In genomic region chr12:67648306-67649164, GRCh38 we compare ENCODE assay signal across 8 cellular contexts. TPM values are rescaled to one million over a fixed set of nuclear protein-coding genes. Genes with fewer than 3 reads are reported as not detected.
DNase-seq lines count a peak whose midpoint lies in the region; ATAC-seq and TF ChIP-seq lines count a peak whose summit lies in the region.

DYRK2 (plus strand) TSS chr12:67648745; CDS start chr12:67649134, 389 bp downstream.

- no peaks in the 10 kb centered on the region for H4K20me1 ChIP-seq in fibroblast of lung (ENCODE audit: control insufficient read depth, extremely low read depth, insufficient read depth, low read length)

- peak within 1 kb of the TSS; percentile 91 for H3K9ac ChIP-seq in fibroblast of lung (ENCODE audit: insufficient read depth, low read length)

- TF ChIP-seq CTCF in fibroblast of lung (conservative IDR thresholded peaks at IDR 0.05 in 1 of 2, IDR thresholded peaks at IDR 0.05 in 1 of 2; ENCODE audit: low read depth in 1 of 2, low read length in 2 of 2) = no peak

- no peaks in the 10 kb centered on the region for H3K9me3 ChIP-seq in fibroblast of lung (ENCODE audit: control insufficient read depth, insufficient read depth, low read depth, low read length)
- no peaks in the 10 kb centered on the region for H3K9me3 ChIP-seq in naive thymus-derived CD4-positive, alpha-beta T cell (ENCODE audit: control insufficient read depth in 2 of 3, low read length in 3 of 3)

- no peaks in the 10 kb centered on the region for H3K4me1 ChIP-seq in fibroblast of lung (ENCODE audit: control insufficient read depth, extremely low read depth, insufficient read depth, low read length)
- H3K4me1 ChIP-seq in naive thymus-derived CD4-positive, alpha-beta T cell (ENCODE audit: control insufficient read depth in 2 of 2, insufficient read depth in 2 of 2, low read length in 2 of 2) = peaks cover 21 to 22% of the 10 kb centered on the region in 2 donors

- H3K27ac ChIP-seq in fibroblast of lung (ENCODE audit: insufficient read depth, low read length) = peak within 1 kb of the TSS; percentile 92
- H3K27ac ChIP-seq in naive thymus-derived CD4-positive, alpha-beta T cell (ENCODE audit: low read depth, low read length) = peak within 1 kb of the TSS; percentile 90

- H3K27me3 Mint-ChIP-seq in activated T-helper 1 cell treated with anti-CD3 and anti-CD28 coated beads, Interleukin-12 subunit alpha, Interleukin-12 subunit beta, Interleukin-2, Interleukin-4 antibody, amounts not matched to agents 30 ng/mL and 10 ng/mL and 1 ng/mL, durations not matched to agents 14 hours and 24 hours and 36 hours (ENCODE audit: insufficient read depth) = peaks cover 3% of the 10 kb centered on the region
- peaks cover 0 to 13% (median 0%) of the 10 kb centered on the region in 5 donors for H3K27me3 Mint-ChIP-seq in naive thymus-derived CD4-positive, alpha-beta T cell

- no peaks in the 10 kb centered on the region for H3K27me3 ChIP-seq in fibroblast of lung (ENCODE audit: control insufficient read depth, insufficient read depth, low read length)
- H3K27me3 ChIP-seq in naive thymus-derived CD4-positive, alpha-beta T cell (ENCODE audit: control insufficient read depth in 2 of 2, insufficient read depth in 2 of 2, low read length in 2 of 2) = no peaks in the 10 kb centered on the region

- H3K4me2 ChIP-seq in fibroblast of lung (ENCODE audit: extremely low read depth, insufficient read depth, low read length) = peak within 1 kb of the TSS; percentile 96

- POLR2A ChIA-PET in naive thymus-derived CD4-positive, alpha-beta T cell (lab: Charles Lee) = interaction anchor here (0.6 to 12.3 kb wide), 31 partner anchors 9 to 380 kb away, joined by 3 to 273 read pairs (median 5); partner anchors contain the start of gene CAND1

- H3K36me3 Mint-ChIP-seq in activated T-helper 1 cell treated with anti-CD3 and anti-CD28 coated beads, Interleukin-12 subunit alpha, Interleukin-12 subunit beta, Interleukin-2, Interleukin-4 antibody, amounts not matched to agents 30 ng/mL and 10 ng/mL and 1 ng/mL, durations not matched to agents 14 hours and 24 hours and 36 hours (ENCODE audit: low read depth) = peaks cover 18% of the 10 kb centered on the region
- H3K36me3 Mint-ChIP-seq in naive thymus-derived CD4-positive, alpha-beta T cell = peaks cover 20 to 27% (median 24%) of the 10 kb centered on the region in 5 donors

- peaks cover 47% of the 10 kb centered on the region for H3K79me2 ChIP-seq in fibroblast of lung (ENCODE audit: control insufficient read depth, insufficient read depth, low read length)

- peak within 1 kb of the TSS; percentile 77 to 91 (median 85) for H3K4me3 ChIP-seq in fibroblast of lung (replicated peaks in 1 of 4; ENCODE audit: control extremely low read depth in 1 of 4, insufficient read depth in 1 of 4, low read depth in 3 of 4, low read length in 4 of 4)
- peak within 1 kb of the TSS; percentile 93 for H3K4me3 ChIP-seq in naive thymus-derived CD4-positive, alpha-beta T cell (ENCODE audit: low read length)

- ATAC-seq in GM19397 (IDR thresholded peaks at IDR 0.05; ENCODE audit: unreplicated experiment) (peak; percentile 56), HG03571 (IDR thresholded peaks at IDR 0.05; ENCODE audit: unreplicated experiment) (peak; percentile 49)
- peak; percentile 81 for ATAC-seq in naive thymus-derived CD4-positive, alpha-beta T cell
- peak; percentile 69 for ATAC-seq in stimulated activated naive CD8-positive, alpha-beta T cell treated with anti-CD3 and anti-CD28 coated beads, Interleukin-15, Interleukin-2, amounts not matched to agents 100 U/mL and 50 U/mL, for 24 hours

- CTCF ChIA-PET in naive thymus-derived CD4-positive, alpha-beta T cell (lab: Charles Lee) = interaction anchor here (0.8 to 4.4 kb wide), 8 partner anchors 9 to 294 kb away, joined by 3 to 28 read pairs (median 4); no protein-coding TSS in a partner anchor

- no peaks in the 10 kb centered on the region for H3K9me3 Mint-ChIP-seq in activated T-helper 1 cell treated with anti-CD3 and anti-CD28 coated beads, Interleukin-12 subunit alpha, Interleukin-12 subunit beta, Interleukin-2, Interleukin-4 antibody, amounts not matched to agents 30 ng/mL and 10 ng/mL and 1 ng/mL, durations not matched to agents 14 hours and 24 hours and 36 hours
- H3K9me3 Mint-ChIP-seq in naive thymus-derived CD4-positive, alpha-beta T cell = peaks cover 0 to 8% (median 0%) of the 10 kb centered on the region in 11 donors

- peak within 1 kb of the TSS; percentile 89 for H3K27ac Mint-ChIP-seq in activated T-helper 1 cell treated with anti-CD3 and anti-CD28 coated beads, Interleukin-12 subunit alpha, Interleukin-12 subunit beta, Interleukin-2, Interleukin-4 antibody, amounts not matched to agents 30 ng/mL and 10 ng/mL and 1 ng/mL, durations not matched to agents 14 hours and 24 hours and 36 hours
- peak within 1 kb of the TSS; percentile 89 to 100 (median 98) for H3K27ac Mint-ChIP-seq in naive thymus-derived CD4-positive, alpha-beta T cell

- peak; percentile 56 for DNase-seq in COLO829 (ENCODE audit: low spot score)
- peak; percentile 66 for DNase-seq in OCI-M1 (lab: John Stamatoyannopoulos, UW)
- peak; percentile 67 for DNase-seq in activated T-helper 1 cell treated with anti-CD3 and anti-CD28 coated beads, Interleukin-12 subunit alpha, Interleukin-12 subunit beta, Interleukin-2, Interleukin-4 antibody, amounts not matched to agents 30 ng/mL and 10 ng/mL and 1 ng/mL, durations not matched to agents 14 hours and 24 hours and 36 hours (ENCODE audit: low spot score)
- peak; percentile 72 to 84 for DNase-seq in fibroblast of lung (ENCODE audit: low read depth in 2 of 2)
- DNase-seq in naive thymus-derived CD4-positive, alpha-beta T cell = peak; percentile 65 to 83 (median 78)
- DNase-seq in stimulated activated naive CD8-positive, alpha-beta T cell treated with anti-CD3 and anti-CD28 coated beads, Interleukin-15, Interleukin-2, amounts not matched to agents 100 U/mL and 50 U/mL, for 24 hours = peak; percentile 77

- H3K4me3 Mint-ChIP-seq in activated T-helper 1 cell treated with anti-CD3 and anti-CD28 coated beads, Interleukin-12 subunit alpha, Interleukin-12 subunit beta, Interleukin-2, Interleukin-4 antibody, amounts not matched to agents 30 ng/mL and 10 ng/mL and 1 ng/mL, durations not matched to agents 14 hours and 24 hours and 36 hours = peak within 1 kb of the TSS; percentile 94
- H3K4me3 Mint-ChIP-seq in naive thymus-derived CD4-positive, alpha-beta T cell = peak within 1 kb of the TSS; percentile 93 to 100 (median 98)

- no peaks in the 10 kb centered on the region for H3K36me3 ChIP-seq in fibroblast of lung (ENCODE audit: control insufficient read depth, insufficient read depth, low read length)
- H3K36me3 ChIP-seq in naive thymus-derived CD4-positive, alpha-beta T cell (ENCODE audit: control insufficient read depth in 2 of 3, insufficient read depth in 3 of 3, low read length in 3 of 3) = peaks cover 0 to 11% (median 6%) of the 10 kb centered on the region in 3 experiments

- peaks cover 40% of the 10 kb centered on the region for H3K4me1 Mint-ChIP-seq in activated T-helper 1 cell treated with anti-CD3 and anti-CD28 coated beads, Interleukin-12 subunit alpha, Interleukin-12 subunit beta, Interleukin-2, Interleukin-4 antibody, amounts not matched to agents 30 ng/mL and 10 ng/mL and 1 ng/mL, durations not matched to agents 14 hours and 24 hours and 36 hours (ENCODE audit: low read depth)
- peaks cover 37 to 47% (median 41%) of the 10 kb centered on the region in 7 donors for H3K4me1 Mint-ChIP-seq in naive thymus-derived CD4-positive, alpha-beta T cell

- peak within 1 kb of the TSS; percentile 77 for H2AFZ ChIP-seq in fibroblast of lung (ENCODE audit: low read length)

- intact Hi-C loops in activated T-helper 1 cell treated with anti-CD3 and anti-CD28 coated beads, Interleukin-12 subunit alpha, Interleukin-12 subunit beta, Interleukin-2, Interleukin-4 antibody, amounts not matched to agents 30 ng/mL and 10 ng/mL and 1 ng/mL, durations not matched to agents 14 hours and 24 hours and 36 hours (cut with micrococcal nuclease) = no loop called here
- intact Hi-C loops in naive thymus-derived CD4-positive, alpha-beta T cell (cut with micrococcal nuclease) = loop anchor here (1.0 to 10.0 kb wide), 4 partner anchors 18 to 526 kb away; no protein-coding TSS in a partner anchor

RNA-seq across cellular contexts. Expression of gene DYRK2, which starts in this region (rescaled TPM):
- 43.0 and 46.7 TPM in 2 replicates for total RNA-seq in activated T-helper 1 cell treated with anti-CD3 and anti-CD28 coated beads, Interleukin-12 subunit alpha, Interleukin-12 subunit beta, Interleukin-2, Interleukin-4 antibody, amounts not matched to agents 30 ng/mL and 10 ng/mL and 1 ng/mL, durations not matched to agents 14 hours and 24 hours and 36 hours
- 19.0 and 22.5 TPM in 2 replicates for total RNA-seq in fibroblast of lung
- polyA plus RNA-seq in fibroblast of lung = 18.3 and 18.7 TPM in 2 replicates
- polyA plus RNA-seq in fibroblast of lung (2012) = 16.4 and 18.0 TPM in 2 replicates
- 15.6 and 31.8 TPM in 2 replicates for polyA minus RNA-seq in fibroblast of lung (ENCODE audit: low replicate concordance)
- total RNA-seq in naive thymus-derived CD4-positive, alpha-beta T cell = 100 to 1,000 TPM in 3 of 5 experiments, 10 to 100 TPM in 2; 55.3 to 157 (median 119) TPM
- 10 to 100 TPM; 60.9 to 98.1 TPM for polyA plus RNA-seq in naive thymus-derived CD4-positive, alpha-beta T cell

Comparison
In these comparisons a context has a peak if more than half of its experiments do, and no peak if none do; other contexts are left out.
1. Peak in every context shown above with its lines: DNase-seq, ATAC-seq, H3K4me3 ChIP-seq and H3K27ac ChIP-seq.